Comparison of ENCODE assay signal across 22 cellular contexts in the genomic region with DNA sequence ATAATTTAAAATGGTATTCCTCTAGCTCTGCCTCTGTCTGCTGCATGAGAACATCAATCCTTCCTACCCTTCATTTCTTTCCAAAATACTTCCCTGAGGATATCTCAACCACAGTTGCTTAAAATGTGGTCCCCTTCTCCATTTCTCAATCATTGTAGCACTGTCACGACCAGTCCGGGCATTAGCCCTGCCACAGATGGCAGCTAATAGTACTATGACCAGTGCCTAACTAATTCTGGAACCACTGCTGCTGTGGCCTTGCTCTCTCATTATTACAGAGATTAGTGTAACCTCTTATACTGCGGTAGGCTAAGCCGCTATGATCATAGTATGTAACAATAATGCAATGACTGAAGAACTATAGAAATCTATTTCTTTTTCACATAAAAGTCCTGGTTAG.
DNase-seq lines count a peak whose midpoint lies in the region; ATAC-seq, FAIRE-seq and TF ChIP-seq lines count a peak whose summit lies in the region.
"Had no signal": no experiment of that assay in that cellular context is flagged by ENCODE, and none has a peak within 500 bp of the region (broad histone marks: within the 10 kb centered on the region; RNA-seq: fewer than 3 reads in every experiment).

No MANE protein-coding gene starts in this region.

- POLR2A ChIA-PET in activated CD8-positive, alpha-beta T cell treated with anti-CD3 and anti-CD28 coated beads for 36 hours (lab: Charles Lee), result no interaction called here

- CTCF ChIA-PET in activated CD8-positive, alpha-beta T cell treated with anti-CD3 and anti-CD28 coated beads for 36 hours (lab: Charles Lee), result no interaction called here

- H3K4me3 Mint-ChIP-seq in activated CD8-positive, alpha-beta T cell treated with anti-CD3 and anti-CD28 coated beads for 36 hours, result no peak overlapping the region
- H3K4me3 Mint-ChIP-seq: CD4-positive, alpha-beta memory T cell; H9 had no signal

- no peak overlapping the region for H3K27ac Mint-ChIP-seq in activated CD8-positive, alpha-beta T cell treated with anti-CD3 and anti-CD28 coated beads for 36 hours
- H3K27ac Mint-ChIP-seq: CD4-positive, alpha-beta memory T cell; H9 had no signal

- DNase-seq in D721Med (ENCODE audit: insufficient read length, low spot score) (no peak), NCI-H524 treated with DMSO at 0.1 percent for 48 hours (lab: John Stamatoyannopoulos, UW) (peak; percentile 16), myocyte (ENCODE audit: low read depth) (peak; percentile 31), NCI-H1930 (lab: John Stamatoyannopoulos, UW) (no peak), AG08395 (ENCODE audit: low spot score) (no peak), cerebellar cortex (ENCODE audit: low spot score) (no peak)
- no peak for DNase-seq in activated CD8-positive, alpha-beta T cell treated with anti-CD3 and anti-CD28 coated beads for 36 hours
- DNase-seq: BE2C; Calu3; CD4-positive, alpha-beta memory T cell; COR-L47; DMS153; DMS79 treated with DMSO at 0.1 percent for 48 hours; GM23248; H9 had no signal

- TF ChIP-seq CTCF in C4-2B (conservative IDR thresholded peaks at IDR 0.05) (no peak), D721Med (IDR thresholded peaks at IDR 0.05; ENCODE audit: insufficient read depth, missing control alignments) (no peak)
- no peak for TF ChIP-seq CTCF in activated CD8-positive, alpha-beta T cell treated with anti-CD3 and anti-CD28 coated beads for 36 hours (IDR thresholded peaks at IDR 0.05)

- intact Hi-C loops in activated CD8-positive, alpha-beta T cell treated with anti-CD3 and anti-CD28 coated beads for 36 hours (cut with micrococcal nuclease), result no loop called here

- peak overlapping the region; percentile 44; the same call in 1 of the 2 replicates for H3K27ac ChIP-seq in C4-2B
- H3K27ac ChIP-seq: BLaER1 treated with 17β-estradiol and CSF1 and Interleukin-3, amounts not matched to agents 10 nM and 100 nM; GM23248 had no signal

- ATAC-seq in activated CD8-positive, alpha-beta T cell treated with anti-CD3 and anti-CD28 coated beads for 36 hours, result no peak
- ATAC-seq: HCT116 had no signal

- H3K4me1 Mint-ChIP-seq in activated CD8-positive, alpha-beta T cell treated with anti-CD3 and anti-CD28 coated beads for 36 hours (ENCODE audit: low read depth), result no peaks in the 10 kb centered on the region

- peak; percentile 77 for FAIRE-seq in D721Med (lab: Jason Lieb, UNC)
- FAIRE-seq: G401.6, GM12892, GM19239, H1 had no signal

- no peaks in the 10 kb centered on the region for H3K36me3 Mint-ChIP-seq in activated CD8-positive, alpha-beta T cell treated with anti-CD3 and anti-CD28 coated beads for 36 hours (ENCODE audit: low read depth)

- no peaks in the 10 kb centered on the region for H3K27me3 Mint-ChIP-seq in activated CD8-positive, alpha-beta T cell treated with anti-CD3 and anti-CD28 coated beads for 36 hours
- H3K27me3 Mint-ChIP-seq: CD4-positive, alpha-beta memory T cell had no signal

- H3K9me3 Mint-ChIP-seq in activated CD8-positive, alpha-beta T cell treated with anti-CD3 and anti-CD28 coated beads for 36 hours, result no peaks in the 10 kb centered on the region
- H3K9me3 Mint-ChIP-seq: CD4-positive, alpha-beta memory T cell; H9 had no signal

Comparison
In these comparisons a context has a peak if more than half of its experiments do, and no peak if none do; other contexts are left out.
1. DNase-seq: peak in NCI-H524 treated with DMSO at 0.1 percent for 48 hours (single experiment) and myocyte (single experiment); none in D721Med (single experiment), NCI-H1930 (0 of 2), AG08395 (single experiment), cerebellar cortex (single experiment) and activated CD8-positive, alpha-beta T cell treated with anti-CD3 and anti-CD28 coated beads for 36 hours (single experiment).